In genomic region chr16:27205436-27206065, GRCh38 we compare ENCODE assay signal across 14 cellular contexts.
"Had no signal": no experiment of that assay in that cellular context is flagged by ENCODE, and none has a peak within 500 bp of the region (broad histone marks: within the 10 kb centered on the region; RNA-seq: fewer than 3 reads in every experiment).

No MANE protein-coding gene starts in this region.

- ATAC-seq: activated CD4-positive, CD25-positive, alpha-beta regulatory T cell treated with anti-CD3 and anti-CD28 coated beads, Interleukin-2, amount 50 U/mL, for 24 hours; heart left ventricle; stimulated activated naive CD8-positive, alpha-beta T cell treated with anti-CD3 and anti-CD28 coated beads, Interleukin-15, amount 100 ng/mL, for 72 hours; upper lobe of right lung had no signal

- DNase-seq: activated CD4-positive, alpha-beta T cell treated with anti-CD3 and anti-CD28 coated beads, Interleukin-2, amount 50 U/mL, for 48 hours; activated gamma-delta T cell; activated T-cell treated with anti-CD3 and anti-CD28 coated beads, Interleukin-2, amount 50 U/mL, for 48 hours; heart left ventricle; left ventricle myocardium inferior; mesendoderm; stimulated activated CD4-positive, alpha-beta T cell treated with anti-CD3 and anti-CD28 coated beads, Interleukin-4, amount 100 ng/mL, for 24 hours; stimulated activated naive CD8-positive, alpha-beta T cell treated with anti-CD3 and anti-CD28 coated beads, Interleukin-15, amount 100 ng/mL, for 72 hours; testis; upper lobe of right lung had no signal

- H3K4me3 ChIP-seq: upper lobe of right lung had no signal

- H3K27me3 ChIP-seq: esophagus muscularis mucosa, heart left ventricle, testis, upper lobe of right lung had no signal

- H3K9me3 ChIP-seq: esophagus muscularis mucosa, heart left ventricle, left ventricle myocardium inferior, testis, upper lobe of right lung had no signal

- FAIRE-seq: bronchial epithelial cell, keratinocyte had no signal
